ENCODE assay signal across 34 cellular contexts in the genomic region with DNA sequence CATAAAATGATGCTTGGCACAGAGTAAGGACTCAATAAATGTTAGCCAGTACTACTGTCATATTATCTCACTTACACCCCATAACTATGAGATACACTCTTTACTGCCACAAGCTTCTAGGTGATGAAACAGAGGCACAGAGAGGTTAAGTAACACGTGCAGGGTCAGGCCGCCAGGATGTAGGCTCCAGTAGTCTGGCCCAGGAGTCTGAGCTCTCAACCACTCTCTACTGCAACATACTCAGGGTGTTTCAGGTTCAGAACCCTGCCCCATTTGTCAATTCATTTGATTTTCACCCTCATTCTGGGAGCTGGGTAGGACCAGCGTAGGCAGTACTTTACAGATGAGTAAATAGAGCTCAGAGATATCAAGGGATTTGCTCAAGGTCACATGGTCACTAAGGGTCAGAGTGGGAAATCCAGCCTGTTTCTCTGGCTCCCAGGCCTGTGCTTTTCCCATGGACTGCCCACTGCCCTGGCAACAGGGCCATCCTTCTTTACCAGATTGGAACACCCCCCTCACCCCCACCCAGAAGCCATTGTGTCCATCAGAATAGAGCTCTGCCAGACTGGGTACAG. TPM values are rescaled to one million over a fixed set of nuclear protein-coding genes. Genes with fewer than 3 reads are reported as not detected.
A peak's percentile ranks its signal among the peaks of the same experiment; 100 is the strongest.
DNase-seq lines count a peak whose midpoint lies in the region; ATAC-seq and TF ChIP-seq lines count a peak whose summit lies in the region.
"Had no signal": no experiment of that assay in that cellular context is flagged by ENCODE, and none has a peak within 500 bp of the region (broad histone marks: within the 10 kb centered on the region; RNA-seq: fewer than 3 reads in every experiment).

No MANE protein-coding gene starts in this region.

- peaks cover 33% of the 10 kb centered on the region for H3F3A ChIP-seq in PC-9 (ENCODE audit: insufficient read depth, low read depth)

- H3K36me3 ChIP-seq in PC-9 (ENCODE audit: low read depth) (peaks cover 8% of the 10 kb centered on the region), mammary epithelial cell (ENCODE audit: insufficient read depth, low read length) (peaks cover 22% of the 10 kb centered on the region), suprapubic skin (no peaks in the 10 kb centered on the region)
- H3K36me3 ChIP-seq: esophagus squamous epithelium, upper lobe of left lung had no signal

- no peaks in the 10 kb centered on the region for H3K9me3 ChIP-seq in PC-9 (ENCODE audit: insufficient read depth, low read depth)
- H3K9me3 ChIP-seq in mammary epithelial cell (replicated peaks; ENCODE audit: insufficient read depth, low read length) = no peaks in the 10 kb centered on the region
- H3K9me3 ChIP-seq in suprapubic skin = no peaks in the 10 kb centered on the region
- H3K9me3 ChIP-seq: esophagus squamous epithelium, upper lobe of left lung had no signal

- intact Hi-C loops in PC-9 (cut with micrococcal nuclease; ENCODE audit: unreplicated experiment) = no loop called here
- intact Hi-C loops in mammary epithelial cell (cut with micrococcal nuclease) = no loop called here
- intact Hi-C loops in activated T-helper 1 cell treated with anti-CD3 and anti-CD28 coated beads, Interleukin-12 subunit alpha, Interleukin-12 subunit beta, Interleukin-2, Interleukin-4 antibody, amounts not matched to agents 30 ng/mL and 10 ng/mL and 1 ng/mL, durations not matched to agents 14 hours and 24 hours and 36 hours (cut with micrococcal nuclease) = no loop called here

- peak overlapping the region; percentile 67 for H3K4me2 ChIP-seq in PC-9
- H3K4me2 ChIP-seq in mammary epithelial cell (ENCODE audit: insufficient read depth, low read depth, low read length) = no peak overlapping the region
- H3K4me2 ChIP-seq: KMS-11 had no signal

- in situ Hi-C loops in mammary epithelial cell (cut with MboI; ENCODE audit: low sequenced_read_pairs in 2 of 2) = no loop called here

- DNase-seq in SIG-M5 treated with dmso at 0.1 percent for 504 hours (lab: John Stamatoyannopoulos, UW; ENCODE audit: unreplicated experiment) (peak; percentile 38), SIG-M5 (lab: John Stamatoyannopoulos, UW) (no peak), PC-9 (no peak), naive B cell (no peak), mammary epithelial cell (no peak), suprapubic skin (ENCODE audit: low spot score in 2 of 2) (no peak)
- no peak for DNase-seq in activated T-cell treated with anti-CD3 and anti-CD28 coated beads, Interleukin-2, amount 50 U/mL, for 4 hours
- no peak for DNase-seq in activated T-helper 1 cell treated with anti-CD3 and anti-CD28 coated beads, Interleukin-12 subunit alpha, Interleukin-12 subunit beta, Interleukin-2, Interleukin-4 antibody, amounts not matched to agents 30 ng/mL and 10 ng/mL and 1 ng/mL, durations not matched to agents 14 hours and 24 hours and 36 hours (ENCODE audit: low spot score)
- DNase-seq: activated CD4-positive, alpha-beta T cell treated with anti-CD3 and anti-CD28 coated beads for 36 hours; activated CD8-positive, alpha-beta T cell treated with anti-CD3 and anti-CD28 coated beads, Interleukin-2, amount 10 ng/mL, durations not matched to agents 7 days and 5 days; activated naive CD4-positive, alpha-beta T cell treated with anti-CD3 and anti-CD28 coated beads, Interleukin-2, amount 50 U/mL, for 16 hours; amniotic stem cell; brain microvascular endothelial cell; CD8-positive, alpha-beta T cell; esophagus squamous epithelium; foreskin melanocyte; H7; kidney; MM.1S; NCI-H1436; NCI-H2081; stimulated activated CD4-positive, alpha-beta T cell treated with anti-CD3 and anti-CD28 coated beads, Interleukin-15, amount 100 ng/mL, for 24 hours; stimulated activated CD4-positive, alpha-beta T cell treated with anti-CD3 and anti-CD28 coated beads, Interleukin-4, amount 100 ng/mL, for 4 hours; upper lobe of left lung had no signal

- no peaks in the 10 kb centered on the region for H3K36me3 Mint-ChIP-seq in naive B cell
- no peaks in the 10 kb centered on the region for H3K36me3 Mint-ChIP-seq in activated T-cell treated with anti-CD3 and anti-CD28 coated beads, Interleukin-2, amount 50 U/mL, for 4 hours (ENCODE audit: insufficient read depth)
- peaks cover 16% of the 10 kb centered on the region for H3K36me3 Mint-ChIP-seq in activated T-helper 1 cell treated with anti-CD3 and anti-CD28 coated beads, Interleukin-12 subunit alpha, Interleukin-12 subunit beta, Interleukin-2, Interleukin-4 antibody, amounts not matched to agents 30 ng/mL and 10 ng/mL and 1 ng/mL, durations not matched to agents 14 hours and 24 hours and 36 hours (ENCODE audit: low read depth)
- H3K36me3 Mint-ChIP-seq: CD8-positive, alpha-beta T cell had no signal

- no peaks in the 10 kb centered on the region for H3K27me3 Mint-ChIP-seq in naive B cell
- H3K27me3 Mint-ChIP-seq in activated T-cell treated with anti-CD3 and anti-CD28 coated beads, Interleukin-2, amount 50 U/mL, for 4 hours (ENCODE audit: low read depth) = no peaks in the 10 kb centered on the region
- H3K27me3 Mint-ChIP-seq in activated T-helper 1 cell treated with anti-CD3 and anti-CD28 coated beads, Interleukin-12 subunit alpha, Interleukin-12 subunit beta, Interleukin-2, Interleukin-4 antibody, amounts not matched to agents 30 ng/mL and 10 ng/mL and 1 ng/mL, durations not matched to agents 14 hours and 24 hours and 36 hours (ENCODE audit: insufficient read depth) = no peaks in the 10 kb centered on the region
- H3K27me3 Mint-ChIP-seq: activated CD4-positive, alpha-beta T cell treated with anti-CD3 and anti-CD28 coated beads for 36 hours had no signal

- no peak for TF ChIP-seq POLR2A in suprapubic skin (IDR thresholded peaks at IDR 0.05)

- H3K4me1 ChIP-seq in PC-9 (replicated peaks; ENCODE audit: insufficient read depth) (peaks cover 35% of the 10 kb centered on the region), mammary epithelial cell (ENCODE audit: insufficient read depth, low read length) (peaks cover 12% of the 10 kb centered on the region), suprapubic skin (no peaks in the 10 kb centered on the region)
- H3K4me1 ChIP-seq: esophagus squamous epithelium, upper lobe of left lung had no signal

- no peaks in the 10 kb centered on the region for H3K79me2 ChIP-seq in PC-9 (ENCODE audit: low read depth)
- H3K79me2 ChIP-seq in mammary epithelial cell (ENCODE audit: insufficient read depth, low read length) = no peaks in the 10 kb centered on the region

- no peaks in the 10 kb centered on the region for H4K20me1 ChIP-seq in PC-9 (ENCODE audit: insufficient read depth)
- no peaks in the 10 kb centered on the region for H4K20me1 ChIP-seq in mammary epithelial cell (ENCODE audit: insufficient read depth, low read length)

- H2AFZ ChIP-seq in PC-9 = no peak overlapping the region
- no peak overlapping the region for H2AFZ ChIP-seq in mammary epithelial cell (ENCODE audit: low read depth, low read length)

- no peak for TF ChIP-seq CTCF in PC-9 (conservative IDR thresholded peaks at IDR 0.05)
- TF ChIP-seq CTCF in mammary epithelial cell (conservative IDR thresholded peaks at IDR 0.05 in 1 of 2, IDR thresholded peaks at IDR 0.05 in 1 of 2; ENCODE audit: extremely low read depth in 1 of 2, insufficient read depth in 1 of 2, low read depth in 1 of 2, low read length in 2 of 2) = no peak
- no peak for TF ChIP-seq CTCF in suprapubic skin (IDR thresholded peaks at IDR 0.05)

- H3K27ac Mint-ChIP-seq in naive B cell = peak overlapping the region in 5 of 6 donors; percentile 18 to 89 (median 76)
- H3K27ac Mint-ChIP-seq in activated T-helper 1 cell treated with anti-CD3 and anti-CD28 coated beads, Interleukin-12 subunit alpha, Interleukin-12 subunit beta, Interleukin-2, Interleukin-4 antibody, amounts not matched to agents 30 ng/mL and 10 ng/mL and 1 ng/mL, durations not matched to agents 14 hours and 24 hours and 36 hours = no peak overlapping the region
- H3K27ac Mint-ChIP-seq: activated CD4-positive, alpha-beta T cell treated with anti-CD3 and anti-CD28 coated beads for 36 hours; activated CD8-positive, alpha-beta T cell treated with anti-CD3 and anti-CD28 coated beads, Interleukin-2, amount 10 ng/mL, durations not matched to agents 7 days and 5 days; activated T-helper 2 cell treated with anti-CD3 and anti-CD28 coated beads, Interferon-gamma antibody, Interleukin-2, Interleukin-4, amounts not matched to agents 10 μg/mL and 5 μg/mL and 100 μg/mL, durations not matched to agents 14 hours and 24 hours and 36 hours; CD8-positive, alpha-beta T cell; mesothelial cell of epicardium had no signal

- CTCF ChIA-PET in PC-9 (lab: Charles Lee) (interaction anchor here (0.6 kb wide), 2 partner anchors 13 to 94 kb away, joined by 3 to 7 read pairs; no protein-coding TSS in a partner anchor), mammary epithelial cell (lab: Charles Lee; ENCODE audit: low non-redundant PET) (no interaction called here)

- dilution Hi-C loops in mammary epithelial cell (cut with HindIII; ENCODE audit: low sequenced_read_pairs) = no loop called here

- H3K4me1 Mint-ChIP-seq in naive B cell = peaks cover 53 to 65% (median 57%) of the 10 kb centered on the region in 3 donors
- H3K4me1 Mint-ChIP-seq in activated T-cell treated with anti-CD3 and anti-CD28 coated beads, Interleukin-2, amount 50 U/mL, for 4 hours (ENCODE audit: low read depth) = peaks cover 8% of the 10 kb centered on the region
- peaks cover 5% of the 10 kb centered on the region for H3K4me1 Mint-ChIP-seq in activated T-helper 1 cell treated with anti-CD3 and anti-CD28 coated beads, Interleukin-12 subunit alpha, Interleukin-12 subunit beta, Interleukin-2, Interleukin-4 antibody, amounts not matched to agents 30 ng/mL and 10 ng/mL and 1 ng/mL, durations not matched to agents 14 hours and 24 hours and 36 hours (ENCODE audit: low read depth)
- H3K4me1 Mint-ChIP-seq: mesothelial cell of epicardium had no signal

- POLR2A ChIA-PET in PC-9 (lab: Charles Lee; ENCODE audit: unreplicated experiment) = no interaction called here

- peak overlapping the region in 4 of 8 donors; percentile 56 to 76 (median 72) for H3K4me3 Mint-ChIP-seq in naive B cell
- H3K4me3 Mint-ChIP-seq in activated T-cell treated with anti-CD3 and anti-CD28 coated beads, Interleukin-2, amount 50 U/mL, for 4 hours = no peak overlapping the region
- H3K4me3 Mint-ChIP-seq in activated T-helper 1 cell treated with anti-CD3 and anti-CD28 coated beads, Interleukin-12 subunit alpha, Interleukin-12 subunit beta, Interleukin-2, Interleukin-4 antibody, amounts not matched to agents 30 ng/mL and 10 ng/mL and 1 ng/mL, durations not matched to agents 14 hours and 24 hours and 36 hours = no peak overlapping the region
- H3K4me3 Mint-ChIP-seq: activated CD4-positive, alpha-beta T cell treated with anti-CD3 and anti-CD28 coated beads for 36 hours; activated CD8-positive, alpha-beta T cell treated with anti-CD3 and anti-CD28 coated beads, Interleukin-2, amount 10 ng/mL, durations not matched to agents 7 days and 5 days; CD8-positive, alpha-beta T cell; mesothelial cell of epicardium had no signal

- H3K9ac ChIP-seq in mammary epithelial cell (ENCODE audit: insufficient read depth, low read length) = no peak overlapping the region
- H3K9ac ChIP-seq: KMS-11 had no signal

- H3K4me3 ChIP-seq in PC-9 (no peak overlapping the region; the same call in 1 of the 2 replicates), mammary epithelial cell (replicated peaks in 1 of 3; ENCODE audit: insufficient read depth in 1 of 3, low read depth in 2 of 3, low read length in 3 of 3) (no peak overlapping the region), suprapubic skin (no peak overlapping the region)
- H3K4me3 ChIP-seq: dorsolateral prefrontal cortex, esophagus squamous epithelium, upper lobe of left lung had no signal

- H3K27me3 ChIP-seq in PC-9 (ENCODE audit: insufficient read depth, low read depth) (no peaks in the 10 kb centered on the region), mammary epithelial cell (ENCODE audit: insufficient read depth, low read length) (no peaks in the 10 kb centered on the region), suprapubic skin (no peaks in the 10 kb centered on the region)
- H3K27me3 ChIP-seq: brain microvascular endothelial cell, dorsolateral prefrontal cortex, esophagus squamous epithelium, upper lobe of left lung had no signal

- H3K9me2 ChIP-seq in PC-9 (ENCODE audit: insufficient read depth) = no peaks in the 10 kb centered on the region

- peak; percentile 62 to 70 for ATAC-seq in naive B cell (ENCODE audit: low read depth in 2 of 2)
- no peak for ATAC-seq in activated T-cell treated with anti-CD3 and anti-CD28 coated beads, Interleukin-2, amount 50 U/mL, for 4 hours
- ATAC-seq: activated CD4-positive, alpha-beta T cell treated with anti-CD3 and anti-CD28 coated beads for 36 hours; activated CD8-positive, alpha-beta T cell treated with anti-CD3 and anti-CD28 coated beads, Interleukin-2, amount 10 ng/mL, durations not matched to agents 7 days and 5 days; CD8-positive, alpha-beta T cell had no signal

- TF ChIP-seq EP300 in suprapubic skin (IDR thresholded peaks at IDR 0.05) = no peak

- peak overlapping the region; percentile 88 for H3K27ac ChIP-seq in PC-9
- no peak overlapping the region for H3K27ac ChIP-seq in mammary epithelial cell (ENCODE audit: insufficient read depth, low read depth, low read length)
- H3K27ac ChIP-seq in suprapubic skin = no peak overlapping the region
- H3K27ac ChIP-seq: brain microvascular endothelial cell, dorsolateral prefrontal cortex, esophagus squamous epithelium, KMS-11, upper lobe of left lung had no signal

- WGBS in mammary epithelial cell (ENCODE audit: low coverage, missing lambda C conversion rate) = 90% methylated on average over 3 of the region's 3 CpGs
- 90% methylated on average over 3 of the region's 3 CpGs for WGBS in suprapubic skin

- peaks cover 0 to 2% (median 0%) of the 10 kb centered on the region in 7 donors for H3K9me3 Mint-ChIP-seq in naive B cell
- H3K9me3 Mint-ChIP-seq in activated T-cell treated with anti-CD3 and anti-CD28 coated beads, Interleukin-2, amount 50 U/mL, for 4 hours = no peaks in the 10 kb centered on the region
- no peaks in the 10 kb centered on the region for H3K9me3 Mint-ChIP-seq in activated T-helper 1 cell treated with anti-CD3 and anti-CD28 coated beads, Interleukin-12 subunit alpha, Interleukin-12 subunit beta, Interleukin-2, Interleukin-4 antibody, amounts not matched to agents 30 ng/mL and 10 ng/mL and 1 ng/mL, durations not matched to agents 14 hours and 24 hours and 36 hours
- H3K9me3 Mint-ChIP-seq: activated T-helper 2 cell treated with anti-CD3 and anti-CD28 coated beads, Interferon-gamma antibody, Interleukin-2, Interleukin-4, amounts not matched to agents 10 μg/mL and 5 μg/mL and 100 μg/mL, durations not matched to agents 14 hours and 24 hours and 36 hours; CD8-positive, alpha-beta T cell; mesothelial cell of epicardium had no signal

- BruUV-seq in PC-9 (replicated peaks; lab: Mats Ljungman, UMichigan) (no TSS peak), mammary epithelial cell (replicated peaks; lab: Mats Ljungman, UMichigan) (no TSS peak)

RNA-seq across cellular contexts. Expression of a gene that starts 21.2 kb away (rescaled TPM):
- total RNA-seq in PC-9 (2021) (63.1 and 63.4 TPM in 2 replicates), mammary epithelial cell (10 to 100 TPM in 1 of 2 donors, 1 to 10 TPM in 1; 1.3 to 35.7 TPM), suprapubic skin (1 to 10 TPM; 2.2 to 5.7 (median 4.5) TPM)
- polyA plus RNA-seq in naive B cell (ENCODE audit: low read depth in 6 of 6) (not detected), mammary epithelial cell (16.6 TPM)
- polyA minus RNA-seq in mammary epithelial cell = 56.3 TPM
- under 1 TPM; 0.18 to 0.38 (median 0.37) TPM for total RNA-seq in activated T-cell treated with anti-CD3 and anti-CD28 coated beads, Interleukin-2, amount 50 U/mL, for 4 hours
- total RNA-seq in activated T-helper 1 cell treated with anti-CD3 and anti-CD28 coated beads, Interleukin-12 subunit alpha, Interleukin-12 subunit beta, Interleukin-2, Interleukin-4 antibody, amounts not matched to agents 30 ng/mL and 10 ng/mL and 1 ng/mL, durations not matched to agents 14 hours and 24 hours and 36 hours = 10.3 and 11.2 TPM in 2 replicates

RNA-seq across cellular contexts. Expression of a gene that starts 28.4 kb away (rescaled TPM):
- total RNA-seq in PC-9 (2021) = not detected in 2 replicates
- polyA plus RNA-seq in naive B cell (ENCODE audit: low read depth in 6 of 6) = 1 to 10 TPM in 5 of 6 donors, not detected in 1; 2.4 to 4.5 (median 3.2) TPM
- not detected for total RNA-seq in mammary epithelial cell
- polyA plus RNA-seq in mammary epithelial cell = not detected
- not detected for polyA minus RNA-seq in mammary epithelial cell
- total RNA-seq in suprapubic skin = not detected
- total RNA-seq in activated T-cell treated with anti-CD3 and anti-CD28 coated beads, Interleukin-2, amount 50 U/mL, for 4 hours = 10 to 100 TPM in 1 of 3 donors, 1 to 10 TPM in 2; 2.9 to 10.9 (median 5.4) TPM
- total RNA-seq in activated T-helper 1 cell treated with anti-CD3 and anti-CD28 coated beads, Interleukin-12 subunit alpha, Interleukin-12 subunit beta, Interleukin-2, Interleukin-4 antibody, amounts not matched to agents 30 ng/mL and 10 ng/mL and 1 ng/mL, durations not matched to agents 14 hours and 24 hours and 36 hours = 3.7 and 4.1 TPM in 2 replicates
- total RNA-seq: A172, chondrocyte, esophagus squamous epithelium, mesothelial cell of epicardium, NCI-H460, pulmonary artery endothelial cell, Right ventricle myocardium superior, subcutaneous adipose tissue had no signal

RNA-seq across cellular contexts. Expression of a gene that starts 40.4 kb away (rescaled TPM):
- total RNA-seq in PC-9 (2021) = 83.9 and 90.3 TPM in 2 replicates
- 100 to 1,000 TPM in 5 of 6 donors, 10 to 100 TPM in 1; 97.6 to 177 (median 110) TPM for polyA plus RNA-seq in naive B cell (ENCODE audit: low read depth in 6 of 6)
- total RNA-seq in mammary epithelial cell = 10 to 100 TPM; 68.7 to 87.1 TPM
- polyA plus RNA-seq in mammary epithelial cell = 103 TPM
- polyA minus RNA-seq in mammary epithelial cell = 60.7 TPM
- total RNA-seq in suprapubic skin = 10 to 100 TPM; 42.7 to 80.8 (median 63.3) TPM
- total RNA-seq in activated T-cell treated with anti-CD3 and anti-CD28 coated beads, Interleukin-2, amount 50 U/mL, for 4 hours = 100 to 1,000 TPM in 1 of 3 donors, 10 to 100 TPM in 2; 80.3 to 102 (median 83.7) TPM
- total RNA-seq in activated T-helper 1 cell treated with anti-CD3 and anti-CD28 coated beads, Interleukin-12 subunit alpha, Interleukin-12 subunit beta, Interleukin-2, Interleukin-4 antibody, amounts not matched to agents 30 ng/mL and 10 ng/mL and 1 ng/mL, durations not matched to agents 14 hours and 24 hours and 36 hours = 77.8 and 78.0 TPM in 2 replicates

RNA-seq across cellular contexts. Expression of a gene that starts 50.1 kb away (rescaled TPM):
- total RNA-seq in PC-9 (2021) (17.5 and 17.6 TPM in 2 replicates), mammary epithelial cell (10 to 100 TPM; 16.3 to 49.7 TPM), suprapubic skin (10 to 100 TPM; 15.9 to 25.1 (median 20.5) TPM)
- polyA plus RNA-seq in naive B cell (ENCODE audit: low read depth in 6 of 6) (10 to 100 TPM; 16.6 to 47.9 (median 28.7) TPM), mammary epithelial cell (38.7 TPM)
- polyA minus RNA-seq in mammary epithelial cell = 62.9 TPM
- total RNA-seq in activated T-cell treated with anti-CD3 and anti-CD28 coated beads, Interleukin-2, amount 50 U/mL, for 4 hours = 100 to 1,000 TPM; 171 to 190 (median 174) TPM
- total RNA-seq in activated T-helper 1 cell treated with anti-CD3 and anti-CD28 coated beads, Interleukin-12 subunit alpha, Interleukin-12 subunit beta, Interleukin-2, Interleukin-4 antibody, amounts not matched to agents 30 ng/mL and 10 ng/mL and 1 ng/mL, durations not matched to agents 14 hours and 24 hours and 36 hours = 102 and 104 TPM in 2 replicates

RNA-seq across cellular contexts. Expression of a gene that starts 50.6 kb away (rescaled TPM):
- total RNA-seq in PC-9 (2021) (25.5 and 33.5 TPM in 2 replicates), mammary epithelial cell (10 to 100 TPM in 1 of 2 donors, 1 to 10 TPM in 1; 9.2 to 34.3 TPM), suprapubic skin (10 to 100 TPM; 61.7 to 73.5 (median 67.1) TPM)
- polyA plus RNA-seq in naive B cell (ENCODE audit: low read depth in 6 of 6) (10 to 100 TPM in 3 of 6 donors, 1 to 10 TPM in 3; 6.9 to 15.8 (median 9.1) TPM), mammary epithelial cell (11.4 TPM)
- 9.6 TPM for polyA minus RNA-seq in mammary epithelial cell
- 10 to 100 TPM; 42.5 to 50.9 (median 46.3) TPM for total RNA-seq in activated T-cell treated with anti-CD3 and anti-CD28 coated beads, Interleukin-2, amount 50 U/mL, for 4 hours
- total RNA-seq in activated T-helper 1 cell treated with anti-CD3 and anti-CD28 coated beads, Interleukin-12 subunit alpha, Interleukin-12 subunit beta, Interleukin-2, Interleukin-4 antibody, amounts not matched to agents 30 ng/mL and 10 ng/mL and 1 ng/mL, durations not matched to agents 14 hours and 24 hours and 36 hours = 36.3 and 37.0 TPM in 2 replicates

Comparison
In these comparisons a context has a peak if more than half of its experiments do, and no peak if none do; other contexts are left out.
1. ATAC-seq: peak in naive B cell (2 of 2); none in activated T-cell treated with anti-CD3 and anti-CD28 coated beads, Interleukin-2, amount 50 U/mL, for 4 hours (0 of 2).